ENCODE assay signal across 8 cellular contexts in the genomic region with DNA sequence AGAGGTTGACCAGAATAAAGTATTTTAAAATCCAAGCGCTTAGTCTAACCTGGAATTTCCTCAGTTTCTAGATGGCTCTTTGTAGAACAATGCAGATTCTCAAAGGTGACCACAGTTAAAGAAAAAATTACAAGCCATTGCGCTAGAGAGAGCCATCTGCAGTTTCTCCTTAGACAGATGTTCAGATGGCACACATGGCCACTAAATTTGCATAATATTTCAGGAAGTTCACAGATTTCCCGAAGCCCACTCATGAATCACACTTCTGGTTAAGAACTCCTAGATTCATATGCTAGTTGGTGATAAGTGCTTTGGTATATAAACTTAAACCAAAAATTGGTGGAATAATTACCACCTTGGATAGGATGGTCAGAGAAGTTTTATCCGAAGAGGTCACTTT. TPM values are rescaled to one million over a fixed set of nuclear protein-coding genes. Genes with fewer than 3 reads are reported as not detected.
A peak's percentile ranks its signal among the peaks of the same experiment; 100 is the strongest.
DNase-seq lines count a peak whose midpoint lies in the region; ATAC-seq and TF ChIP-seq lines count a peak whose summit lies in the region.

No MANE protein-coding gene starts in this region.

- intact Hi-C loops in IMR-90 (cut with micrococcal nuclease), result loop anchor here (2.0 to 5.0 kb wide), 2 partner anchors 43 to 111 kb away; a partner anchor contains a TSS
- intact Hi-C loops in MCF 10A (cut with micrococcal nuclease), result loop anchor here (5.0 kb wide), 1 partner anchor 109 kb away; no protein-coding TSS in a partner anchor
- intact Hi-C loops in uterus (cut with DNase I; ENCODE audit: low total_unique reads), result no loop called here

- H3K4me3 ChIP-seq in IMR-90 (ENCODE audit: insufficient read depth, low read depth, low read length), result peak overlapping the region; percentile 93
- H3K4me3 ChIP-seq in lung, result peak overlapping the region; percentile 98
- H3K4me3 ChIP-seq in uterus, result peak overlapping the region; percentile 64 to 68

- H2BK120ac ChIP-seq in IMR-90 (ENCODE audit: low read depth, low read length), result no peak overlapping the region

- no peak overlapping the region for H3K18ac ChIP-seq in IMR-90 (ENCODE audit: low read depth, low read length)

- no peak overlapping the region for H2BK20ac ChIP-seq in IMR-90 (ENCODE audit: low read depth, low read length)

- H2AK5ac ChIP-seq in IMR-90 (ENCODE audit: low read depth, low read length), result no peak overlapping the region

- no peaks in the 10 kb centered on the region for H3K9me3 Mint-ChIP-seq in MCF 10A (ENCODE audit: unreplicated experiment)

- no peaks in the 10 kb centered on the region for H4K20me1 ChIP-seq in IMR-90 (ENCODE audit: insufficient read depth, low read length)

- dilution Hi-C loops in IMR-90 (cut with HindIII; ENCODE audit: low sequenced_read_pairs, unreplicated experiment), result no loop called here

- CTCF ChIA-PET in IMR-90 (lab: Yijun Ruan, JAX), result no interaction called here
- CTCF ChIA-PET in MCF 10A (lab: Yijun Ruan, JAX), result interaction anchor here (0.6 to 2.9 kb wide), 3 partner anchors 43 to 1818 kb away, joined by 3 to 17 read pairs (median 7); no protein-coding TSS in a partner anchor

- H2BK5ac ChIP-seq in IMR-90 (ENCODE audit: low read depth, low read length, poor library complexity, severe bottlenecking), result no peak overlapping the region

- H3K27ac ChIP-seq in IMR-90 (ENCODE audit: insufficient read depth, low read length) (peak overlapping the region; percentile 80), lung (ENCODE audit: low read depth in 1 of 2, low read length in 1 of 2) (peak overlapping the region; percentile 83 to 95), uterus (peak overlapping the region; percentile 86 to 91)

- peak overlapping the region; percentile 88 for H3K4ac ChIP-seq in IMR-90 (ENCODE audit: low read depth, low read length)

- H3K56ac ChIP-seq in IMR-90 (ENCODE audit: extremely low read depth, insufficient read depth, low read length), result peak overlapping the region; percentile 98; the same call in 1 of the 2 replicates

- H3K36me3 ChIP-seq in IMR-90 (ENCODE audit: control insufficient read depth, insufficient read depth, low read length) (no peaks in the 10 kb centered on the region), lung (ENCODE audit: control insufficient read depth in 2 of 2, insufficient read depth in 2 of 2, low read length in 2 of 2) (no peaks in the 10 kb centered on the region), uterus (no peaks in the 10 kb centered on the region)

- H4K8ac ChIP-seq in IMR-90 (ENCODE audit: low read depth in 2 of 2, low read length in 2 of 2), result peak overlapping the region; percentile 83 to 94

- 33% methylated on average over 1 of the region's 4 CpGs; no CpG with 5 or more reads in 1 of the 2 experiments for WGBS in IMR-90 (ENCODE audit: extremely low coverage in 2 of 2, insufficient read length in 1 of 2), 2 experiments
- WGBS in lung, 2 donors, result 31 to 33% methylated on average over 4 of the region's 4 CpGs

- TF ChIP-seq RAD21 in IMR-90 (IDR thresholded peaks at IDR 0.05; ENCODE audit: low read length), result no peak

- TF ChIP-seq CTCF in IMR-90 (conservative IDR thresholded peaks at IDR 0.05; ENCODE audit: low read depth, low read length) (no peak), MCF 10A (IDR thresholded peaks at IDR 0.05; ENCODE audit: unreplicated experiment) (no peak), lung (IDR thresholded peaks at IDR 0.05; ENCODE audit: control extremely low read depth, extremely low read depth) (no peak), uterus (IDR thresholded peaks at IDR 0.05) (no peak)

- peaks cover 29% of the 10 kb centered on the region for H3K4me1 Mint-ChIP-seq in MCF 10A (ENCODE audit: insufficient read depth, unreplicated experiment)

- POLR2A ChIA-PET in IMR-90 (lab: Charles Lee; ENCODE audit: unreplicated experiment), result no interaction called here
- POLR2A ChIA-PET in MCF 10A (lab: Yijun Ruan, JAX), result interaction anchor here (0.6 to 2.5 kb wide), 12 partner anchors 15 to 372 kb away, joined by 3 to 30 read pairs (median 4); a partner anchor contains a TSS

- no peak for ATAC-seq in IMR-90 (ENCODE audit: low read depth)
- ATAC-seq in lung (ENCODE audit: insufficient read depth, low FRiP score), result peak; percentile 17
- no peak for ATAC-seq in HG03469 (IDR thresholded peaks at IDR 0.05; ENCODE audit: unreplicated experiment)

- peak overlapping the region; percentile 99 for H3K27ac Mint-ChIP-seq in MCF 10A (ENCODE audit: low read depth, unreplicated experiment)

- no peak overlapping the region; the same call in 1 of the 2 replicates for H4K91ac ChIP-seq in IMR-90 (ENCODE audit: insufficient read depth, low read depth, low read length)

- in situ Hi-C loops in IMR-90 (cut with MboI; ENCODE audit: low sequenced_read_pairs), result no loop called here

- peaks cover 5 to 28% of the 10 kb centered on the region in 2 experiments; a peak in 2 of 4 replicates for H3K79me1 ChIP-seq in IMR-90 (ENCODE audit: low read depth in 1 of 2, low read length in 2 of 2)

- H3K27me3 ChIP-seq in IMR-90 (ENCODE audit: control insufficient read depth, insufficient read depth, low read length) (no peaks in the 10 kb centered on the region), lung (ENCODE audit: control insufficient read depth, insufficient read depth) (no peaks in the 10 kb centered on the region), uterus (no peaks in the 10 kb centered on the region)

- peak overlapping the region; percentile 91; the same call in 1 of the 2 replicates for H3K23ac ChIP-seq in IMR-90 (ENCODE audit: low read depth, low read length)

- DNase-seq in NCI-H1694 treated with DMSO at 0.1 percent for 48 hours (lab: John Stamatoyannopoulos, UW) (peak; percentile 17), NCI-H1694 (lab: John Stamatoyannopoulos, UW) (no peak), IMR-90 (no peak), MCF 10A (ENCODE audit: unreplicated experiment) (no peak), lung (ENCODE audit: low spot score) (no peak), uterus (no peak), NCI-H146 (lab: John Stamatoyannopoulos, UW) (no peak)

- H2AFZ ChIP-seq in IMR-90 (replicated peaks; ENCODE audit: low read length, poor library complexity), result peak overlapping the region; percentile 95

- H4K5ac ChIP-seq in IMR-90 (ENCODE audit: low read depth, low read length), result peak overlapping the region; percentile 95

- BruUV-seq in IMR-90 (replicated peaks; lab: Mats Ljungman, UMichigan), result no TSS peak
- no TSS peak for BruUV-seq in MCF 10A (replicated peaks; lab: Mats Ljungman, UMichigan)

- H3K36me3 Mint-ChIP-seq in MCF 10A (ENCODE audit: insufficient read depth, unreplicated experiment), result no peaks in the 10 kb centered on the region

- no peak overlapping the region for H2BK15ac ChIP-seq in IMR-90 (ENCODE audit: low read depth, low read length)

- H3K27me3 Mint-ChIP-seq in MCF 10A (ENCODE audit: insufficient read depth, unreplicated experiment), result no peaks in the 10 kb centered on the region

- H3K4me3 Mint-ChIP-seq in MCF 10A (ENCODE audit: unreplicated experiment), result peak overlapping the region; percentile 97

- no peaks in the 10 kb centered on the region for H3K4me1 ChIP-seq in IMR-90 (ENCODE audit: control insufficient read depth, insufficient read depth, low read length)
- H3K4me1 ChIP-seq in lung (ENCODE audit: control insufficient read depth in 2 of 2, insufficient read depth in 2 of 2, low read length in 2 of 2), result peaks cover 0 to 15% of the 10 kb centered on the region in 2 donors
- peaks cover 0 to 7% of the 10 kb centered on the region in 2 donors for H3K4me1 ChIP-seq in uterus

- peak overlapping the region; percentile 88 for H2AK9ac ChIP-seq in IMR-90 (replicated peaks; ENCODE audit: low read depth, low read length, poor library complexity)

- TF ChIP-seq POLR2A in IMR-90 (IDR thresholded peaks at IDR 0.05; ENCODE audit: low read depth, low read length), result no peak
- no peak for TF ChIP-seq POLR2A in uterus (IDR thresholded peaks at IDR 0.05)

- H3K9me3 ChIP-seq in IMR-90 (ENCODE audit: control insufficient read depth, insufficient read depth, low read length) (no peaks in the 10 kb centered on the region), lung (ENCODE audit: control insufficient read depth in 2 of 2, insufficient read depth in 1 of 2, low read length in 1 of 2) (no peaks in the 10 kb centered on the region), uterus (no peaks in the 10 kb centered on the region)

- H3K4me2 ChIP-seq in IMR-90 (ENCODE audit: low read depth, low read length), result peak overlapping the region; percentile 99

- peak overlapping the region; percentile 91 for H3K9ac ChIP-seq in IMR-90 (ENCODE audit: low read depth, low read length)

- peak overlapping the region; percentile 29; the same call in 1 of the 2 replicates for H3K14ac ChIP-seq in IMR-90 (replicated peaks; ENCODE audit: low read depth, low read length)

- H3K9me1 ChIP-seq in IMR-90 (ENCODE audit: insufficient read depth, low read length), result no peaks in the 10 kb centered on the region

TF ChIP-seq in IMR-90, 13 proteins besides CTCF, POLR2A, EP300 and RAD21 (continues in another document):
- TF ChIP-seq RFX5 (IDR thresholded peaks at IDR 0.05; ENCODE audit: low read depth, low read length), result no peak
- no peak for TF ChIP-seq MXI1 (IDR thresholded peaks at IDR 0.05; ENCODE audit: borderline replicate concordance, low read depth, low read length)
- TF ChIP-seq BHLHE40 (IDR thresholded peaks at IDR 0.05; ENCODE audit: low read depth, low read length), result no peak
- TF ChIP-seq, protein P1, sequence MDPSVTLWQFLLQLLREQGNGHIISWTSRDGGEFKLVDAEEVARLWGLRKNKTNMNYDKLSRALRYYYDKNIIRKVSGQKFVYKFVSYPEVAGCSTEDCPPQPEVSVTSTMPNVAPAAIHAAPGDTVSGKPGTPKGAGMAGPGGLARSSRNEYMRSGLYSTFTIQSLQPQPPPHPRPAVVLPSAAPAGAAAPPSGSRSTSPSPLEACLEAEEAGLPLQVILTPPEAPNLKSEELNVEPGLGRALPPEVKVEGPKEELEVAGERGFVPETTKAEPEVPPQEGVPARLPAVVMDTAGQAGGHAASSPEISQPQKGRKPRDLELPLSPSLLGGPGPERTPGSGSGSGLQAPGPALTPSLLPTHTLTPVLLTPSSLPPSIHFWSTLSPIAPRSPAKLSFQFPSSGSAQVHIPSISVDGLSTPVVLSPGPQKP (IDR thresholded peaks at IDR 0.05; ENCODE audit: borderline replicate concordance, low read depth, low read length), result no peak

RNA-seq across cellular contexts. Expression of a gene that starts 0.8 kb away (rescaled TPM):
- 0.54 and 0.56 TPM in 2 replicates for total RNA-seq in IMR-90 (2012; rRNA removed)
- polyA plus RNA-seq in IMR-90 (2012; rRNA removed), result 0.22 and 0.55 TPM in 2 replicates
- polyA plus RNA-seq in IMR-90 (2012; cell fraction: cytosol; rRNA removed), result 0.16 and 0.68 TPM in 2 replicates
- 0.07 and 0.52 TPM in 2 replicates for polyA plus RNA-seq in IMR-90 (2012; cell fraction: nucleus; rRNA removed; ENCODE audit: low replicate concordance)
- total RNA-seq in MCF 10A (2022), result 0.54 and 1.1 TPM in 2 replicates
- total RNA-seq in lung, result 1 to 10 TPM; 1.1 to 2.4 TPM
- 1 to 10 TPM in 1 of 2 donors, under 1 TPM in 1; 0.57 to 1.2 TPM for polyA plus RNA-seq in lung
- total RNA-seq in uterus, result 1 to 10 TPM in 2 of 4 donors, under 1 TPM in 1, not detected in 1; 0.79 to 1.6 (median 1.3) TPM

RNA-seq across cellular contexts. Expression of a gene that starts 0.8 kb away (rescaled TPM):
- 112 and 124 TPM in 2 replicates for total RNA-seq in IMR-90 (2012; rRNA removed)
- 63.2 and 71.0 TPM in 2 replicates for polyA plus RNA-seq in IMR-90 (2012; rRNA removed)
- polyA plus RNA-seq in IMR-90 (2012; cell fraction: cytosol; rRNA removed), result 51.2 and 58.9 TPM in 2 replicates
- 30.2 and 33.8 TPM in 2 replicates for polyA plus RNA-seq in IMR-90 (2012; cell fraction: nucleus; rRNA removed; ENCODE audit: low replicate concordance)
- total RNA-seq in MCF 10A (2022), result 90.1 and 110 TPM in 2 replicates
- total RNA-seq in lung, result 10 to 100 TPM; 65.9 to 79.1 TPM
- polyA plus RNA-seq in lung, result 10 to 100 TPM; 64.1 to 70.4 TPM
- total RNA-seq in uterus, result 10 to 100 TPM; 24.3 to 74.4 (median 61.8) TPM
